In genomic region chr1:66300986-66301451, GRCh38 we compare ENCODE assay signal across 8 cellular contexts.
DNase-seq lines count a peak whose midpoint lies in the region; ATAC-seq and TF ChIP-seq lines count a peak whose summit lies in the region.

No MANE protein-coding gene starts in this region.

- H3K27me3 ChIP-seq in CD8-positive, alpha-beta T cell (ENCODE audit: insufficient read depth, low read length), result no peaks in the 10 kb centered on the region

- H3K4me1 ChIP-seq in CD8-positive, alpha-beta T cell (ENCODE audit: insufficient read depth, low read length), result peaks cover 28% of the 10 kb centered on the region

- H3K27ac Mint-ChIP-seq in CD8-positive, alpha-beta T cell, result peak overlapping the region; percentile 85
- H3K27ac Mint-ChIP-seq in activated B cell treated with CpG ODN at 0.5 μM for 24 hours, result peak overlapping the region; percentile 72
- peak overlapping the region; percentile 87 for H3K27ac Mint-ChIP-seq in stimulated activated naive CD8-positive, alpha-beta T cell treated with anti-CD3 and anti-CD28 coated beads, Interleukin-15, Interleukin-2, amounts not matched to agents 100 ng/mL and 50 ng/mL, for 24 hours

- H3K4me3 Mint-ChIP-seq in CD8-positive, alpha-beta T cell, result peak overlapping the region; percentile 79
- H3K4me3 Mint-ChIP-seq in activated B cell treated with CpG ODN at 0.5 μM for 24 hours, result peak overlapping the region; percentile 79
- peak overlapping the region; percentile 73 for H3K4me3 Mint-ChIP-seq in stimulated activated naive CD8-positive, alpha-beta T cell treated with anti-CD3 and anti-CD28 coated beads, Interleukin-15, Interleukin-2, amounts not matched to agents 100 ng/mL and 50 ng/mL, for 24 hours

- H3K36me3 Mint-ChIP-seq in CD8-positive, alpha-beta T cell, result no peaks in the 10 kb centered on the region
- H3K36me3 Mint-ChIP-seq in activated B cell treated with CpG ODN at 0.5 μM for 24 hours (ENCODE audit: low read depth), result no peaks in the 10 kb centered on the region
- H3K36me3 Mint-ChIP-seq in stimulated activated naive CD8-positive, alpha-beta T cell treated with anti-CD3 and anti-CD28 coated beads, Interleukin-15, Interleukin-2, amounts not matched to agents 100 ng/mL and 50 ng/mL, for 24 hours (ENCODE audit: low read depth), result no peaks in the 10 kb centered on the region

- CTCF ChIA-PET in CD8-positive, alpha-beta T cell (lab: Charles Lee), result interaction anchor here (0.6 to 3.4 kb wide), 3 partner anchors 19 to 144 kb away, joined by 3 to 12 read pairs (median 4); no protein-coding TSS in a partner anchor
- CTCF ChIA-PET in activated B cell treated with CpG ODN at 0.5 μM for 24 hours (lab: Charles Lee), result interaction anchor here (1.0 to 1.3 kb wide), 2 partner anchors 9 to 52 kb away, joined by 3 read pairs; no protein-coding TSS in a partner anchor

- H3K27me3 Mint-ChIP-seq in CD8-positive, alpha-beta T cell (ENCODE audit: low read depth), result no peaks in the 10 kb centered on the region
- H3K27me3 Mint-ChIP-seq in activated B cell treated with CpG ODN at 0.5 μM for 24 hours, result no peaks in the 10 kb centered on the region
- no peaks in the 10 kb centered on the region for H3K27me3 Mint-ChIP-seq in stimulated activated naive CD8-positive, alpha-beta T cell treated with anti-CD3 and anti-CD28 coated beads, Interleukin-15, Interleukin-2, amounts not matched to agents 100 ng/mL and 50 ng/mL, for 24 hours

- H3K27ac ChIP-seq in CD8-positive, alpha-beta T cell (ENCODE audit: low read depth, low read length), result no peak overlapping the region

- peak in 1 of 7 experiments; percentile 24 for DNase-seq in CD8-positive, alpha-beta T cell
- DNase-seq in activated B cell treated with CpG ODN at 0.5 μM for 24 hours, result no peak
- DNase-seq in glomerular visceral epithelial cell (ENCODE audit: extremely low spot score), result peak; percentile 29
- DNase-seq in HK-2 (ENCODE audit: unreplicated experiment), result no peak
- no peak for DNase-seq in DMS114 treated with DMSO at 0.1 percent for 48 hours (lab: John Stamatoyannopoulos, UW; ENCODE audit: unreplicated experiment)

- intact Hi-C loops in CD8-positive, alpha-beta T cell (cut with DNase I, micrococcal nuclease), result loop anchor here (1.0 to 2.0 kb wide), 2 partner anchors 16 to 29 kb away; no protein-coding TSS in a partner anchor
- intact Hi-C loops in activated B cell treated with CpG ODN at 0.5 μM for 24 hours (cut with micrococcal nuclease), result loop anchor here (1.0 to 2.0 kb wide), 4 partner anchors 11 to 30 kb away; no protein-coding TSS in a partner anchor

- H3K4me1 Mint-ChIP-seq in CD8-positive, alpha-beta T cell (ENCODE audit: low read depth), result peaks cover 31% of the 10 kb centered on the region
- H3K4me1 Mint-ChIP-seq in activated B cell treated with CpG ODN at 0.5 μM for 24 hours, result peaks cover 22% of the 10 kb centered on the region
- H3K4me1 Mint-ChIP-seq in stimulated activated naive CD8-positive, alpha-beta T cell treated with anti-CD3 and anti-CD28 coated beads, Interleukin-15, Interleukin-2, amounts not matched to agents 100 ng/mL and 50 ng/mL, for 24 hours (ENCODE audit: low read depth), result peaks cover 48% of the 10 kb centered on the region

- no peak for TF ChIP-seq CTCF in CD8-positive, alpha-beta T cell (IDR thresholded peaks at IDR 0.05)
- TF ChIP-seq CTCF in activated B cell treated with CpG ODN at 0.5 μM for 24 hours (IDR thresholded peaks at IDR 0.05), result no peak

- no peaks in the 10 kb centered on the region for H3K36me3 ChIP-seq in CD8-positive, alpha-beta T cell (ENCODE audit: insufficient read depth, low read length)

- H3K4me3 ChIP-seq in CD8-positive, alpha-beta T cell (ENCODE audit: low read depth, low read length), result no peak overlapping the region

- peak; percentile 86 for ATAC-seq in CD8-positive, alpha-beta T cell
- ATAC-seq in GM19452 (IDR thresholded peaks at IDR 0.05; ENCODE audit: unreplicated experiment), result peak; percentile 88
- peak; percentile 85 for ATAC-seq in HG03439 (IDR thresholded peaks at IDR 0.05; ENCODE audit: unreplicated experiment)
- peak; percentile 82 for ATAC-seq in activated B cell treated with CpG ODN at 0.5 μM for 24 hours (ENCODE audit: low read depth)

- H3K9me3 Mint-ChIP-seq in CD8-positive, alpha-beta T cell, result no peaks in the 10 kb centered on the region
- H3K9me3 Mint-ChIP-seq in activated B cell treated with CpG ODN at 0.5 μM for 24 hours, result no peaks in the 10 kb centered on the region
- H3K9me3 Mint-ChIP-seq in stimulated activated naive CD8-positive, alpha-beta T cell treated with anti-CD3 and anti-CD28 coated beads, Interleukin-15, Interleukin-2, amounts not matched to agents 100 ng/mL and 50 ng/mL, for 24 hours, result no peaks in the 10 kb centered on the region

- POLR2A ChIA-PET in CD8-positive, alpha-beta T cell (lab: Charles Lee), result interaction anchor here (1.0 to 3.2 kb wide), 3 partner anchors 9 to 624 kb away, joined by 4 to 16 read pairs (median 6); no protein-coding TSS in a partner anchor
- POLR2A ChIA-PET in activated B cell treated with CpG ODN at 0.5 μM for 24 hours (lab: Charles Lee), result interaction anchor here (0.5 to 2.7 kb wide), 12 partner anchors 10 to 79 kb away, joined by 3 to 11 read pairs (median 4); no protein-coding TSS in a partner anchor

- no peaks in the 10 kb centered on the region for H3K9me3 ChIP-seq in CD8-positive, alpha-beta T cell (ENCODE audit: low read length)
